In genomic region chr7:115649429-115649828, GRCh38 we compare ENCODE assay signal across 18 cellular contexts.
DNase-seq lines count a peak whose midpoint lies in the region; ATAC-seq and TF ChIP-seq lines count a peak whose summit lies in the region.
"Had no signal": no experiment of that assay in that cellular context is flagged by ENCODE, and none has a peak within 500 bp of the region (broad histone marks: within the 10 kb centered on the region; RNA-seq: fewer than 3 reads in every experiment).

No MANE protein-coding gene starts in this region.

- H4K8ac ChIP-seq in trophoblast cell (ENCODE audit: low read depth, low read length) = no peak overlapping the region

- intact Hi-C loops in Caco-2 (cut with micrococcal nuclease; ENCODE audit: unreplicated experiment) (loop anchor here (1.0 to 2.0 kb wide), 3 partner anchors 17 to 29 kb away; no protein-coding TSS in a partner anchor), PC-3 (cut with micrococcal nuclease) (no loop called here)

- H3K4me2 ChIP-seq in PC-3 (ENCODE audit: low read length) (no peak overlapping the region), trophoblast cell (ENCODE audit: low read length) (no peak overlapping the region)
- H3K4me2 ChIP-seq: BLaER1 had no signal

- H3K18ac ChIP-seq in trophoblast cell (ENCODE audit: low read length) = no peak overlapping the region

- H4K20me1 ChIP-seq in PC-3 (ENCODE audit: low read length) = no peaks in the 10 kb centered on the region
- H4K20me1 ChIP-seq: BLaER1 had no signal

- peak overlapping the region; percentile 53 for H3K27ac Mint-ChIP-seq in Caco-2 (ENCODE audit: unreplicated experiment)
- H3K27ac Mint-ChIP-seq in activated CD8-positive, alpha-beta T cell treated with anti-CD3 and anti-CD28 coated beads, Interleukin-2, amount 10 ng/mL, durations not matched to agents 7 days and 5 days = no peak overlapping the region
- H3K27ac Mint-ChIP-seq: B cell; CD14-positive monocyte; CD4-positive, alpha-beta T cell; CD8-positive, alpha-beta memory T cell; HFFc6 had no signal

- H4K12ac ChIP-seq in trophoblast cell (ENCODE audit: low read depth, low read length) = no peak overlapping the region

- H3K4me3 Mint-ChIP-seq in Caco-2 (ENCODE audit: unreplicated experiment) = peak overlapping the region; percentile 35
- no peak overlapping the region for H3K4me3 Mint-ChIP-seq in activated CD8-positive, alpha-beta T cell treated with anti-CD3 and anti-CD28 coated beads, Interleukin-2, amount 10 ng/mL, durations not matched to agents 7 days and 5 days
- H3K4me3 Mint-ChIP-seq: B cell; CD14-positive monocyte; CD4-positive, alpha-beta T cell; CD8-positive, alpha-beta memory T cell; HFFc6 had no signal

- no peak overlapping the region for H3K23ac ChIP-seq in trophoblast cell (ENCODE audit: low read length)

- DNase-seq in Caco-2 = peak in 1 of 2 experiments; percentile 40
- DNase-seq in PC-3 = peak; percentile 16
- DNase-seq in trophoblast cell = peak; percentile 18 to 68
- no peak for DNase-seq in OCI-M1 (lab: John Stamatoyannopoulos, UW)
- DNase-seq in NCI-H1092 treated with DMSO at 0.1 percent for 48 hours (lab: John Stamatoyannopoulos, UW) = no peak
- no peak for DNase-seq in activated CD8-positive, alpha-beta T cell treated with anti-CD3 and anti-CD28 coated beads, Interleukin-2, amount 10 ng/mL, durations not matched to agents 7 days and 5 days
- DNase-seq: Calu3; CD4-positive, alpha-beta T cell; CD8-positive, alpha-beta memory T cell; DMS53; DMS79 treated with DMSO at 0.1 percent for 48 hours; GF-D8; GOT3; HFFc6 had no signal

- BruUV-seq in Caco-2 (replicated peaks; lab: Mats Ljungman, UMichigan) = no TSS peak
- no TSS peak for BruUV-seq in PC-3 (replicated peaks; lab: Mats Ljungman, UMichigan)

- H3K79me1 ChIP-seq in trophoblast cell (ENCODE audit: low read length) = no peaks in the 10 kb centered on the region

- peak; percentile 45 for ATAC-seq in PC-3
- ATAC-seq in activated CD8-positive, alpha-beta T cell treated with anti-CD3 and anti-CD28 coated beads, Interleukin-2, amount 10 ng/mL, durations not matched to agents 7 days and 5 days = no peak

- CTCF ChIA-PET in Caco-2 (lab: Charles Lee) = no interaction called here
- CTCF ChIA-PET in PC-3 (lab: Charles Lee) = no interaction called here
- CTCF ChIA-PET in activated CD8-positive, alpha-beta T cell treated with anti-CD3 and anti-CD28 coated beads, Interleukin-2, amount 10 ng/mL, durations not matched to agents 7 days and 5 days (lab: Charles Lee) = no interaction called here

- no peaks in the 10 kb centered on the region for H3K79me2 ChIP-seq in PC-3 (ENCODE audit: low read length)
- H3K79me2 ChIP-seq in trophoblast cell (ENCODE audit: control insufficient read depth, insufficient read depth, low read length, poor library complexity) = no peaks in the 10 kb centered on the region

- no peaks in the 10 kb centered on the region for H3K27me3 ChIP-seq in Caco-2 (replicated peaks; ENCODE audit: control insufficient read depth, insufficient read depth, low read length)
- no peaks in the 10 kb centered on the region for H3K27me3 ChIP-seq in PC-3 (ENCODE audit: low read length)
- no peaks in the 10 kb centered on the region for H3K27me3 ChIP-seq in trophoblast cell (ENCODE audit: insufficient read depth, low read length)
- H3K27me3 ChIP-seq: BLaER1 had no signal

- H3K4me1 ChIP-seq in Caco-2 (peaks cover 38% of the 10 kb centered on the region), PC-3 (ENCODE audit: insufficient read depth, low read length) (peaks cover 5% of the 10 kb centered on the region; the same call in 1 of the 2 replicates), trophoblast cell (ENCODE audit: control insufficient read depth in 1 of 2, insufficient read depth in 2 of 2, low read length in 2 of 2) (no peaks in the 10 kb centered on the region)
- H3K4me1 ChIP-seq: BLaER1, HAP-1 had no signal

- no peak overlapping the region for H4K91ac ChIP-seq in trophoblast cell (ENCODE audit: low read depth, low read length)

- H2AFZ ChIP-seq in PC-3 (ENCODE audit: low read length) (no peak overlapping the region), trophoblast cell (ENCODE audit: insufficient read depth, low read length, poor library complexity) (no peak overlapping the region)

- H2AK5ac ChIP-seq in trophoblast cell (ENCODE audit: low read length) = no peak overlapping the region

- TF ChIP-seq CTCF in Caco-2 (IDR thresholded peaks at IDR 0.05; ENCODE audit: insufficient read depth in 1 of 2, low read depth in 1 of 2, low read length in 1 of 2, severe bottlenecking in 1 of 2, unreplicated experiment in 1 of 2) = no peak
- TF ChIP-seq CTCF in PC-3 (conservative IDR thresholded peaks at IDR 0.05; ENCODE audit: low read depth, low read length) = no peak

- no peaks in the 10 kb centered on the region for H3F3A ChIP-seq in PC-3 (ENCODE audit: low read length, unreplicated experiment)

- H3K4me3 ChIP-seq in Caco-2 (ENCODE audit: low read depth, low read length) (no peak overlapping the region), PC-3 (ENCODE audit: low read length) (no peak overlapping the region), trophoblast cell (ENCODE audit: low read depth, low read length) (no peak overlapping the region)
- H3K4me3 ChIP-seq: BLaER1, HAP-1 had no signal

- no peaks in the 10 kb centered on the region for H3K36me3 Mint-ChIP-seq in Caco-2 (ENCODE audit: insufficient read depth, unreplicated experiment)
- no peaks in the 10 kb centered on the region for H3K36me3 Mint-ChIP-seq in activated CD8-positive, alpha-beta T cell treated with anti-CD3 and anti-CD28 coated beads, Interleukin-2, amount 10 ng/mL, durations not matched to agents 7 days and 5 days (ENCODE audit: low read depth)
- H3K36me3 Mint-ChIP-seq: CD14-positive monocyte had no signal

- H3K9me3 ChIP-seq in Caco-2 (no peaks in the 10 kb centered on the region), PC-3 (ENCODE audit: low read length) (no peaks in the 10 kb centered on the region), trophoblast cell (ENCODE audit: insufficient read depth, low read depth, low read length) (no peaks in the 10 kb centered on the region)
- H3K9me3 ChIP-seq: BLaER1, HAP-1 had no signal

- H3K27ac ChIP-seq in PC-3 (ENCODE audit: low read length) (no peak overlapping the region), trophoblast cell (ENCODE audit: low read depth, low read length) (no peak overlapping the region)
- H3K27ac ChIP-seq: BLaER1 had no signal

- H3K4ac ChIP-seq in trophoblast cell (ENCODE audit: low read depth, low read length) = no peak overlapping the region

- H3K27me3 Mint-ChIP-seq in Caco-2 (ENCODE audit: insufficient read depth, unreplicated experiment) = no peaks in the 10 kb centered on the region
- no peaks in the 10 kb centered on the region for H3K27me3 Mint-ChIP-seq in activated CD8-positive, alpha-beta T cell treated with anti-CD3 and anti-CD28 coated beads, Interleukin-2, amount 10 ng/mL, durations not matched to agents 7 days and 5 days (ENCODE audit: low read depth)
- H3K27me3 Mint-ChIP-seq: B cell; CD4-positive, alpha-beta T cell had no signal

- no peaks in the 10 kb centered on the region for H3K9me2 ChIP-seq in PC-3 (replicated peaks; ENCODE audit: low read length)

- H3K9ac ChIP-seq in PC-3 (ENCODE audit: low read length) (no peak overlapping the region), trophoblast cell (ENCODE audit: low read length) (no peak overlapping the region)
- H3K9ac ChIP-seq: BLaER1 had no signal

- no peak overlapping the region for H2BK120ac ChIP-seq in trophoblast cell (ENCODE audit: insufficient read depth, low read length, poor library complexity)

- H2BK5ac ChIP-seq in trophoblast cell (ENCODE audit: low read depth, low read length, poor library complexity) = no peak overlapping the region

- no peak overlapping the region for H3K14ac ChIP-seq in trophoblast cell (ENCODE audit: low read length)

- no peak overlapping the region for H2BK12ac ChIP-seq in trophoblast cell (ENCODE audit: low read length)

- POLR2A ChIA-PET in Caco-2 (lab: Charles Lee) = no interaction called here
- POLR2A ChIA-PET in PC-3 (lab: Charles Lee; ENCODE audit: unreplicated experiment) = no interaction called here
- POLR2A ChIA-PET in activated CD8-positive, alpha-beta T cell treated with anti-CD3 and anti-CD28 coated beads, Interleukin-2, amount 10 ng/mL, durations not matched to agents 7 days and 5 days (lab: Charles Lee) = no interaction called here

- H3K4me1 Mint-ChIP-seq in Caco-2 (ENCODE audit: low read depth, unreplicated experiment) = peaks cover 20% of the 10 kb centered on the region
- no peaks in the 10 kb centered on the region for H3K4me1 Mint-ChIP-seq in activated CD8-positive, alpha-beta T cell treated with anti-CD3 and anti-CD28 coated beads, Interleukin-2, amount 10 ng/mL, durations not matched to agents 7 days and 5 days (ENCODE audit: low read depth)
- H3K4me1 Mint-ChIP-seq: B cell; CD14-positive monocyte; CD8-positive, alpha-beta memory T cell had no signal

- H3K36me3 ChIP-seq in Caco-2 (ENCODE audit: control insufficient read depth, insufficient read depth, low read length) (no peaks in the 10 kb centered on the region), PC-3 (ENCODE audit: low read depth, low read length) (no peaks in the 10 kb centered on the region), trophoblast cell (ENCODE audit: control insufficient read depth in 1 of 2, insufficient read depth in 2 of 2, low read length in 2 of 2) (no peaks in the 10 kb centered on the region)
- H3K36me3 ChIP-seq: BLaER1, HAP-1 had no signal

- no peaks in the 10 kb centered on the region for H3K9me3 Mint-ChIP-seq in Caco-2 (ENCODE audit: unreplicated experiment)
- no peaks in the 10 kb centered on the region for H3K9me3 Mint-ChIP-seq in activated CD8-positive, alpha-beta T cell treated with anti-CD3 and anti-CD28 coated beads, Interleukin-2, amount 10 ng/mL, durations not matched to agents 7 days and 5 days (ENCODE audit: insufficient read depth)
- H3K9me3 Mint-ChIP-seq: CD8-positive, alpha-beta memory T cell; HFFc6 had no signal

Comparison
In these comparisons a context has a peak if more than half of its experiments do, and no peak if none do; other contexts are left out.
1. DNase-seq: peak in PC-3 (single experiment) and trophoblast cell (2 of 2); none in OCI-M1 (single experiment), NCI-H1092 treated with DMSO at 0.1 percent for 48 hours (single experiment) and activated CD8-positive, alpha-beta T cell treated with anti-CD3 and anti-CD28 coated beads, Interleukin-2, amount 10 ng/mL, durations not matched to agents 7 days and 5 days (single experiment).